In the genomic region with DNA sequence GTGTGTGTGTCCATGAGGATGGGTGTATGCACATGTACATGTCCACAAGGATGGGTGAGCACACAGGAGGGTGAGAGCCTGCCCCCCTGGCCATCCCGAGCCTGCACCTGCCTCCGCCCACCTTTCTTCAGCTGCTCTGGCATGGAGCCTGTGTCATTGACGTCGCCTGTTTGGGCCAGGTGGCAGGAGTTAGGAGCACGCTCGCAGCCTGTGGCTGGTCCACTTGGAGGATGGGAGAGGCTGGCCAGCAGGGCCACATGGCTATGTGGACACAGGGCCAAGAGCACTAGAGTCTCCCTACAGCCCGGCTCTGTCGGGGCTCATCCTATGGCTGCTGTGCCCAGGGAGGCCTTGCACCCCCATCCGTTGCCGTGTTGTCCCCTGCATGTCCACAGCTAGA, we compare ENCODE assay signal across 1 cellular context.
TF ChIP-seq lines count a peak whose summit lies in the region.

No MANE protein-coding gene starts in this region.

TF ChIP-seq in SK-N-SH, 30 proteins besides CTCF, POLR2A, EP300 and RAD21 (continued from another document):
- TF ChIP-seq USF1 (IDR thresholded peaks at IDR 0.05; ENCODE audit: borderline replicate concordance, low read depth) (no peak), FOXJ3 (CRISPR knock-in tag; IDR thresholded peaks at IDR 0.05) (no peak), MAX (IDR thresholded peaks at IDR 0.05; ENCODE audit: low read depth) (no peak), IRF3 (IDR thresholded peaks at IDR 0.05; ENCODE audit: low read depth, low read length) (no peak)
- TF ChIP-seq, protein P1, sequence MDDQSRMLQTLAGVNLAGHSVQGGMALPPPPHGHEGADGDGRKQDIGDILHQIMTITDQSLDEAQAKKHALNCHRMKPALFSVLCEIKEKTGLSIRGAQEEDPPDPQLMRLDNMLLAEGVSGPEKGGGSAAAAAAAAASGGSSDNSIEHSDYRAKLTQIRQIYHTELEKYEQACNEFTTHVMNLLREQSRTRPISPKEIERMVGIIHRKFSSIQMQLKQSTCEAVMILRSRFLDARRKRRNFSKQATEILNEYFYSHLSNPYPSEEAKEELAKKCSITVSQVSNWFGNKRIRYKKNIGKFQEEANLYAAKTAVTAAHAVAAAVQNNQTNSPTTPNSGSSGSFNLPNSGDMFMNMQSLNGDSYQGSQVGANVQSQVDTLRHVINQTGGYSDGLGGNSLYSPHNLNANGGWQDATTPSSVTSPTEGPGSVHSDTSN (IDR thresholded peaks at IDR 0.05), result no peak
